13 cellular contexts compared by ENCODE assay signal in genomic region chr9:109977521-109977920, GRCh38.
"Had no signal": no experiment of that assay in that cellular context is flagged by ENCODE, and none has a peak within 500 bp of the region (broad histone marks: within the 10 kb centered on the region; RNA-seq: fewer than 3 reads in every experiment).

No MANE protein-coding gene starts in this region.

- H3K4me3 ChIP-seq: lower lobe of right lung, smooth muscle cell, tibial nerve had no signal

- H3K4me1 Mint-ChIP-seq: nephron had no signal

- H3K9me3 Mint-ChIP-seq: nephron; stimulated activated naive CD8-positive, alpha-beta T cell treated with anti-CD3 and anti-CD28 coated beads, Interleukin-15, Interleukin-2, amounts not matched to agents 100 ng/mL and 50 ng/mL, for 24 hours had no signal

- H3K9ac ChIP-seq: parathyroid adenoma had no signal

- H3K4me2 ChIP-seq: smooth muscle cell had no signal

- H3K36me3 ChIP-seq: lower lobe of right lung, tibial nerve had no signal

- DNase-seq: activated effector memory CD4-positive, alpha-beta T cell treated with anti-CD3 and anti-CD28 coated beads, Interleukin-2, amount 50 U/mL, for 16 hours; activated naive CD8-positive, alpha-beta T cell treated with anti-CD3 and anti-CD28 coated beads, Interleukin-2, amount 10 ng/mL, durations not matched to agents 7 days and 5 days; caudate nucleus; hypothalamus; lower lobe of right lung; stimulated activated CD8-positive, alpha-beta memory T cell treated with anti-CD3 and anti-CD28 coated beads, Interleukin-4, amount 100 ng/mL, for 48 hours had no signal

- ATAC-seq: lower lobe of right lung, sciatic nerve had no signal

- H3K27ac Mint-ChIP-seq: activated naive CD8-positive, alpha-beta T cell treated with anti-CD3 and anti-CD28 coated beads, Interleukin-2, amount 10 ng/mL, durations not matched to agents 7 days and 5 days; brain; nephron had no signal

- H3K27me3 Mint-ChIP-seq: brain; stimulated activated naive CD8-positive, alpha-beta T cell treated with anti-CD3 and anti-CD28 coated beads, Interleukin-15, Interleukin-2, amounts not matched to agents 100 ng/mL and 50 ng/mL, for 24 hours had no signal

- H2AFZ ChIP-seq: parathyroid adenoma had no signal

- H3K9me3 ChIP-seq: lower lobe of right lung, tibial nerve had no signal

- H3K4me1 ChIP-seq: parathyroid adenoma had no signal

- H3K27ac ChIP-seq: lower lobe of right lung, parathyroid adenoma, tibial nerve had no signal

- H3K27me3 ChIP-seq: tibial nerve had no signal

- H3K4me3 Mint-ChIP-seq: activated naive CD8-positive, alpha-beta T cell treated with anti-CD3 and anti-CD28 coated beads, Interleukin-2, amount 10 ng/mL, durations not matched to agents 7 days and 5 days; brain; nephron; stimulated activated naive CD8-positive, alpha-beta T cell treated with anti-CD3 and anti-CD28 coated beads, Interleukin-15, Interleukin-2, amounts not matched to agents 100 ng/mL and 50 ng/mL, for 24 hours had no signal

- H3K36me3 Mint-ChIP-seq: activated naive CD8-positive, alpha-beta T cell treated with anti-CD3 and anti-CD28 coated beads, Interleukin-2, amount 10 ng/mL, durations not matched to agents 7 days and 5 days; brain had no signal
